15 cellular contexts compared by ENCODE assay signal in the genomic region with DNA sequence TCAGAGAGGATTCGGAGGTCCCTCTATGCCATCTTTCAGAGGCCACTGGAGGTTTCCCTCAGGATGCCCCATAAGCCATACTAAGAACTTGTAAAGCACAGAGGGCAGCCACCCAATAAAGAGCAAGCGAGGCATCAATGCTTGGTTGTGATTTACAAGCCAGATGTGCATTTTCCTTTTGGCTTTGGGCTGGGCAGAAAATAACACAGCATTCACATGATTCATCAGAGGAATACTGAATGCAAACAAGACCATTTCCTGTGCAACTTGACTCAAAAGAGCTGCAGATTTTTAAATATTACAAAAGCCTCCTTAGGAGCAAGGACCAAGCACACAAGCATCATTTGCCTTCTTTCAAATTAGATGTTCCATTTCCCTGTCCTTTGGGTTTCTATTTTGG.
A peak's percentile ranks its signal among the peaks of the same experiment; 100 is the strongest.
DNase-seq lines count a peak whose midpoint lies in the region; ATAC-seq, FAIRE-seq and TF ChIP-seq lines count a peak whose summit lies in the region.
"Had no signal": no experiment of that assay in that cellular context is flagged by ENCODE, and none has a peak within 500 bp of the region (broad histone marks: within the 10 kb centered on the region; RNA-seq: fewer than 3 reads in every experiment).

No MANE protein-coding gene starts in this region.

- peaks cover 17% of the 10 kb centered on the region for H3F3A ChIP-seq in smooth muscle cell (ENCODE audit: low read depth)

- H3K27ac Mint-ChIP-seq in astrocyte (ENCODE audit: unreplicated experiment), result no peak overlapping the region
- H3K27ac Mint-ChIP-seq: activated CD4-positive, alpha-beta T cell treated with anti-CD3 and anti-CD28 coated beads for 36 hours; GM23338; stimulated activated effector memory CD8-positive, alpha-beta T cell treated with anti-CD3 and anti-CD28 coated beads, Interleukin-12 subunit alpha, Interleukin-12 subunit beta, amount 100 ng/mL, for 72 hours had no signal

- H3K9me3 Mint-ChIP-seq in astrocyte (ENCODE audit: unreplicated experiment), result no peaks in the 10 kb centered on the region

- H4K20me1 ChIP-seq in astrocyte (ENCODE audit: insufficient read depth, low read length) (no peaks in the 10 kb centered on the region), smooth muscle cell (ENCODE audit: low read depth) (no peaks in the 10 kb centered on the region)

- DNase-seq in H4 (ENCODE audit: low spot score) (peak; percentile 49), astrocyte (ENCODE audit: low read depth) (peak; percentile 63), foreskin fibroblast (peak; percentile 87 to 93), smooth muscle cell (lab: John Stamatoyannopoulos, UW; ENCODE audit: unreplicated experiment) (no peak), COR-L47 (lab: John Stamatoyannopoulos, UW) (no peak), NCI-H2196 (lab: John Stamatoyannopoulos, UW; ENCODE audit: unreplicated experiment) (no peak)
- DNase-seq: activated CD4-positive, alpha-beta T cell treated with anti-CD3 and anti-CD28 coated beads for 36 hours; NCI-H1436 treated with DMSO at 0.1 percent for 48 hours had no signal

- H3K4me1 ChIP-seq in astrocyte (ENCODE audit: insufficient read depth, low read length) (peaks cover 13% of the 10 kb centered on the region), smooth muscle cell (ENCODE audit: low read depth) (peaks cover 3% of the 10 kb centered on the region)

- H3K27ac ChIP-seq in astrocyte (ENCODE audit: low read depth, low read length) (peak overlapping the region; percentile 29), smooth muscle cell (ENCODE audit: low read depth) (peak overlapping the region; percentile 62)
- H3K27ac ChIP-seq: cardiac muscle cell had no signal

- H3K4me1 Mint-ChIP-seq in astrocyte (ENCODE audit: low read depth, unreplicated experiment), result peaks cover 26% of the 10 kb centered on the region
- H3K4me1 Mint-ChIP-seq: activated CD4-positive, alpha-beta T cell treated with anti-CD3 and anti-CD28 coated beads for 36 hours; GM23338; stimulated activated effector memory CD8-positive, alpha-beta T cell treated with anti-CD3 and anti-CD28 coated beads, Interleukin-12 subunit alpha, Interleukin-12 subunit beta, amount 100 ng/mL, for 72 hours had no signal

- no peak for ATAC-seq in HG03139 (IDR thresholded peaks at IDR 0.05; ENCODE audit: unreplicated experiment)
- ATAC-seq: activated CD4-positive, alpha-beta T cell treated with anti-CD3 and anti-CD28 coated beads for 36 hours; GM12878; GM23338; stimulated activated effector memory CD8-positive, alpha-beta T cell treated with anti-CD3 and anti-CD28 coated beads, Interleukin-12 subunit alpha, Interleukin-12 subunit beta, amount 100 ng/mL, for 72 hours had no signal

- H2AFZ ChIP-seq in astrocyte (ENCODE audit: low read depth, low read length) (peak overlapping the region; percentile 1), smooth muscle cell (ENCODE audit: low read depth) (no peak overlapping the region)
- H2AFZ ChIP-seq: GM23338 had no signal

- 44% methylated on average over 2 of the region's 2 CpGs for WGBS in smooth muscle cell (ENCODE audit: low lambda C conversion rate)

- H3K79me2 ChIP-seq in astrocyte (ENCODE audit: insufficient read depth, low read length) (no peaks in the 10 kb centered on the region), smooth muscle cell (ENCODE audit: low read depth) (peaks cover 33% of the 10 kb centered on the region)

- H3K36me3 Mint-ChIP-seq in astrocyte (ENCODE audit: low read depth, unreplicated experiment), result peaks cover 5% of the 10 kb centered on the region
- H3K36me3 Mint-ChIP-seq: stimulated activated effector memory CD8-positive, alpha-beta T cell treated with anti-CD3 and anti-CD28 coated beads, Interleukin-12 subunit alpha, Interleukin-12 subunit beta, amount 100 ng/mL, for 72 hours had no signal

- peak; percentile 82 for FAIRE-seq in astrocyte (lab: Jason Lieb, UNC)
- FAIRE-seq: frontal cortex, GM12878, GM19239 had no signal

- H3K27me3 ChIP-seq in astrocyte (ENCODE audit: insufficient read depth, low read length) (no peaks in the 10 kb centered on the region), smooth muscle cell (ENCODE audit: low read depth) (no peaks in the 10 kb centered on the region)
- H3K27me3 ChIP-seq: cardiac muscle cell had no signal

- no peaks in the 10 kb centered on the region for H3K9me3 ChIP-seq in astrocyte (ENCODE audit: insufficient read depth, low read depth, low read length)
- H3K9me3 ChIP-seq in smooth muscle cell (replicated peaks; ENCODE audit: low read depth), result no peaks in the 10 kb centered on the region

- H3K4me2 ChIP-seq in astrocyte (ENCODE audit: low read length), result peak overlapping the region; percentile 78
- peak overlapping the region; percentile 61 for H3K4me2 ChIP-seq in smooth muscle cell
- H3K4me2 ChIP-seq: GM23338 had no signal

- H3K4me3 Mint-ChIP-seq in astrocyte (ENCODE audit: unreplicated experiment), result no peak overlapping the region
- H3K4me3 Mint-ChIP-seq: activated CD4-positive, alpha-beta T cell treated with anti-CD3 and anti-CD28 coated beads for 36 hours; GM23338; stimulated activated effector memory CD8-positive, alpha-beta T cell treated with anti-CD3 and anti-CD28 coated beads, Interleukin-12 subunit alpha, Interleukin-12 subunit beta, amount 100 ng/mL, for 72 hours had no signal

- no peaks in the 10 kb centered on the region for H3K36me3 ChIP-seq in astrocyte (ENCODE audit: insufficient read depth, low read length)
- H3K36me3 ChIP-seq in smooth muscle cell (ENCODE audit: low read depth), result no peaks in the 10 kb centered on the region
- H3K36me3 ChIP-seq: cardiac muscle cell had no signal

- H3K9ac ChIP-seq in astrocyte (ENCODE audit: low read length) (peak overlapping the region; percentile 9), smooth muscle cell (ENCODE audit: low read depth) (no peak overlapping the region)

- H3K4me3 ChIP-seq in astrocyte (ENCODE audit: insufficient read depth, low read depth, low read length), result peak overlapping the region; percentile 24
- no peak overlapping the region for H3K4me3 ChIP-seq in foreskin fibroblast (ENCODE audit: low read depth in 1 of 2, low read length in 2 of 2)
- H3K4me3 ChIP-seq in smooth muscle cell, result no peak overlapping the region
- H3K4me3 ChIP-seq: cardiac muscle cell, GM12878, GM23338 had no signal

- TF ChIP-seq CTCF in astrocyte (IDR thresholded peaks at IDR 0.05; ENCODE audit: insufficient read depth, low read depth, low read length) (no peak), foreskin fibroblast (IDR thresholded peaks at IDR 0.05; ENCODE audit: low read depth, low read length) (no peak), smooth muscle cell (IDR thresholded peaks at IDR 0.05; ENCODE audit: borderline replicate concordance, insufficient read depth, poor library complexity, severe bottlenecking) (no peak)

- no peaks in the 10 kb centered on the region for H3K27me3 Mint-ChIP-seq in astrocyte (ENCODE audit: low read depth, unreplicated experiment)
- H3K27me3 Mint-ChIP-seq: activated CD4-positive, alpha-beta T cell treated with anti-CD3 and anti-CD28 coated beads for 36 hours had no signal

Comparison
In these comparisons a context has a peak if more than half of its experiments do, and no peak if none do; other contexts are left out.
1. DNase-seq: peak in H4 (single experiment), astrocyte (single experiment) and foreskin fibroblast (2 of 2); none in smooth muscle cell (single experiment), COR-L47 (single experiment) and NCI-H2196 (single experiment).